Comparison of ENCODE assay signal across 9 cellular contexts in the genomic region with DNA sequence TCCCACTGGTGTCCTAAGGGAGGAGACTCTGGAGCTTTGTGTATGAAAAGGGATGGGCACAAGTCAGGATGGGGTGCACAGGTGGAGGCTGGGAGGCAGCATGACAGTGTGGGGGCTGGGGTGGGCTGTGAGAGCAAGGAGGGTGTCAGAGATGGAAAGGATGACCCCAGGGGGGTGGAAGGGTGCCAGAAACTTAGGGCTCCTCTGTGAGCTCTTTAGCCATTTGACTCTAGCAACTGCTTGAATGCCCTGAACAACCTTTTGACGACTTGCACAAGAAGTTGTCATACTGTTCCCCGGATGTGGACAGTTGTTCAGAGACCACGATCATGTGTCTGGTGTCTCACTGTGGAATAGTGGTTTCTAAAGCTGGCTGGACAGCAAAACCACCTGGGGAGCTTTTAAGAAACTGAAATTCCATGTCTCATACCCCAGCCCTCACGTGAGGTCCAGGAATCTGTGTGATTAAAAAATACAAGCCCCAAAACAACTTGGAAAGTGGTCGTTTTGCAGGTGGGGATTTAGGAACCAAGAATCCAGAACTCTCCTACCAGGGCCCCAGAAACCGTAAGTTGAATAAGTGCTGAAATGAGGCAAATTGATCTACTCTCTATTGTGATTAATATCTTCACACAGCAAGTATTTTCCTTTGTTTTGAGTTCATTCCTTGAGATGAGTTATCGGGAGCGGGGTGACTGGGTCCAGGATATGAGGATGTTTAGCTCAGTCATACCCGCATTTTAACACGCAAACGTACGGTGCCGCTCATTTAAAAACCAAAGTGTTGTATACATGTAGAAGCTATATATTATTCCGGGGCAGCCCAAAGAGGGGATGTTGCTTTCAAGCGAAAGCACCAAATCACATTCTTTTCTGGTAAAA. TPM values are rescaled to one million over a fixed set of nuclear protein-coding genes. Genes with fewer than 3 reads are reported as not detected.
DNase-seq lines count a peak whose midpoint lies in the region; TF ChIP-seq lines count a peak whose summit lies in the region.
"Had no signal": no experiment of that assay in that cellular context is flagged by ENCODE, and none has a peak within 500 bp of the region (broad histone marks: within the 10 kb centered on the region; RNA-seq: fewer than 3 reads in every experiment).

No MANE protein-coding gene starts in this region.

- CTCF ChIA-PET in Calu3 (lab: Charles Lee), result no interaction called here

- H3K4me3 Mint-ChIP-seq in Calu3 (ENCODE audit: low read depth, unreplicated experiment), result no peak overlapping the region

- no peaks in the 10 kb centered on the region for H3K36me3 Mint-ChIP-seq in Calu3 (ENCODE audit: insufficient read depth, unreplicated experiment)

- in situ Hi-C loops in GM13976 (cut with MboI; ENCODE audit: low sequenced_read_pairs, unreplicated experiment), result loop anchor here (25.0 kb wide), 1 partner anchor 112 kb away; no protein-coding TSS in a partner anchor

- H3K4me1 Mint-ChIP-seq in Calu3 (ENCODE audit: low read depth, unreplicated experiment), result no peaks in the 10 kb centered on the region

- no peaks in the 10 kb centered on the region for H3K9me3 Mint-ChIP-seq in Calu3 (ENCODE audit: low read depth, unreplicated experiment)

- H3K27ac Mint-ChIP-seq in Calu3 (ENCODE audit: unreplicated experiment), result no peak overlapping the region

- TF ChIP-seq CTCF in GM13976 (IDR thresholded peaks at IDR 0.05; ENCODE audit: borderline replicate concordance, control extremely low read depth, extremely low read depth, insufficient read depth, missing control alignments), result no peak
- TF ChIP-seq CTCF in Calu3 (IDR thresholded peaks at IDR 0.05; ENCODE audit: unreplicated experiment), result no peak

- no peaks in the 10 kb centered on the region for H3K27me3 Mint-ChIP-seq in Calu3 (ENCODE audit: unreplicated experiment)

- intact Hi-C loops in Calu3 (cut with micrococcal nuclease; ENCODE audit: unreplicated experiment), result no loop called here

- BruUV-seq in Calu3 (replicated peaks; lab: Mats Ljungman, UMichigan), result no TSS peak

- DNase-seq in GM13976 (ENCODE audit: low spot score), result peak; percentile 40
- peak; percentile 77 for DNase-seq in H4 (ENCODE audit: low spot score)
- DNase-seq in MV-4-11 (lab: John Stamatoyannopoulos, UW), result peak; percentile 96
- peak; percentile 73 for DNase-seq in activated T-cell treated with anti-CD3 and anti-CD28 coated beads for 48 hours (ENCODE audit: low read depth)
- peak; percentile 22 for DNase-seq in mucosa of gallbladder (ENCODE audit: low spot score)
- DNase-seq in Calu3, result no peak
- no peak for DNase-seq in NCI-H1105 (lab: John Stamatoyannopoulos, UW)
- no peak for DNase-seq in NCI-H1694 (lab: John Stamatoyannopoulos, UW)

RNA-seq across cellular contexts. Expression of a gene that starts 3.4 kb away (rescaled TPM):
- 0.49 TPM in 1 of 2 replicates, not detected in the other for total RNA-seq in H4 (2014; rRNA removed; shearing (Covaris generic))
- 7.9 TPM for total RNA-seq in mucosa of gallbladder
- total RNA-seq in Calu3 (2022), result not detected in 2 replicates
- total RNA-seq: SK-MEL-5 had no signal

Comparison
In these comparisons a context has a peak if more than half of its experiments do, and no peak if none do; other contexts are left out.
1. DNase-seq: peak in GM13976 (single experiment), H4 (single experiment), MV-4-11 (single experiment), activated T-cell treated with anti-CD3 and anti-CD28 coated beads for 48 hours (single experiment) and mucosa of gallbladder (single experiment); none in Calu3 (single experiment), NCI-H1105 (single experiment) and NCI-H1694 (single experiment).